34 cellular contexts compared by ENCODE assay signal in the genomic region with DNA sequence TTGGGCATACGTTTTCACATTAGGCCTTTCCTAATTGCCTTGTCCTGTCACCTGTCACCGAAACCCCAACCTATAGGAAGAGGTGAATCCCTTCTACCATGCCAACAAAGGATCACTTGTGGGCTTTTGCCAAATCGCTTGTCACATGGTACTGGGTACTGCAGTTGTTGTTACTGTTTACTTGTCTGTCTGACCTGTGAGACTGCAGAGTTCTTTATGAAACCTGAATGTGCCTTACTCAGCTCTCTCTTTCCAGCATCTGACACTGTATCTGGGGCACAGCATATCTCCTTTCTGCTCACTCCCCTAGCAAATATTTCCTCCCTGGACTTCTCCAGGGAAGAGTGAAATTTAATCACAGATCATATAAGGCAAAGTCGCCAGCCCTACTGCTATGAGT.
"Had no signal": no experiment of that assay in that cellular context is flagged by ENCODE, and none has a peak within 500 bp of the region (broad histone marks: within the 10 kb centered on the region; RNA-seq: fewer than 3 reads in every experiment).

No MANE protein-coding gene starts in this region.

- H3K36me3 ChIP-seq: MG63, SJCRH30 had no signal

- H3K27ac ChIP-seq: PC-9, RWPE1, SJCRH30, SK-N-MC had no signal

- H3K9me3 ChIP-seq: MG63, SJCRH30 had no signal

- H3K4me1 ChIP-seq: SJCRH30 had no signal

- H3K27me3 ChIP-seq: MG63, SJCRH30 had no signal

- H3K4me3 ChIP-seq: K562, MG63, PC-9, SJCRH30, SK-N-MC had no signal

- ATAC-seq: K562, Panc1, Right ventricle myocardium inferior, SK-N-SH treated with all-trans-retinoic acid at 6 μM for 48 hours had no signal

- DNase-seq: Kasumi-1, KG1, MG63, NCI-H1048, NCI-H1092 treated with DMSO at 0.1 percent for 48 hours, NCI-H1105 treated with DMSO at 0.1 percent for 48 hours, NCI-H1417, NCI-H1436, NCI-H146, NCI-H1694, NCI-H187, NCI-H1930, NCI-H2029 treated with DMSO at 0.1 percent for 48 hours, NCI-H2081 treated with DMSO at 0.1 percent for 48 hours, NCI-H2107, NCI-H2171, NCI-H226, NCI-H446 treated with DMSO at 0.1 percent for 48 hours, NCI-H510A, NCI-H524, NCI-H526, NCI-H69, NCI-H748 treated with DMSO at 0.1 percent for 48 hours, NCI-H82, PC-9, SHP77, SIG-M5 had no signal
